In the genomic region with DNA sequence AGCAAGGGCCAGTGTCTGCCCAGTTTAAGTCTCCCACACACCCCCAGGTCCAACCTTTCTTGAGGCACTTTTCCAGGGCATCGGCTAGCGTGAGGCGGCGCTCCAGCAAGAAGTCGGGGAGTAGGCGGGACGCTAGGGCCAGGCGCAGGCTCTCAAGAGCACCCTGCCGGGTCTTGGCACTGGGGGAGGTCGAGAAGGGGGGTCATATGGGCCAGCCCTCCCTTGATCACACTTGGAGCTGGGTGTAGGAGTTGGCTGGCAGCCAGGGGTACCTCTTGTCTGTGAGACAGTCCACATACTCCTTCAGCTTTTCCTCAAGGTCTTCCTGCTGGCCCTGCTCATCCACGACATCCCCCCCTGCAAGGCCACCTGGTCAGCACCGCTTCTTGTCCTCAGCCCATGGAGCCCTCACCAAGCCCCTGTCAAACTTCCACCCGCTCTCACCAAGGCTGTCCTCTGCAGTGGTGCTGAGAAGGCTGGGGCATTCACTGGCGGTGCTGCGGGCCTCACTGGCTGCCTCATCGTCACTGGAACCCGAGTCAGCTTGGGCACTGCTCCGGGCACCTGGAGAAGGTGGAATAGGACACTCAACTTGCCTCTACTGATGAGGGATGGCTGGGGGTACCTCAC, we compare ENCODE assay signal across 15 cellular contexts. TPM values are rescaled to one million over a fixed set of nuclear protein-coding genes. Genes with fewer than 3 reads are reported as not detected.
DNase-seq lines count a peak whose midpoint lies in the region; ATAC-seq, FAIRE-seq and TF ChIP-seq lines count a peak whose summit lies in the region.
"Had no signal": no experiment of that assay in that cellular context is flagged by ENCODE, and none has a peak within 500 bp of the region (broad histone marks: within the 10 kb centered on the region; RNA-seq: fewer than 3 reads in every experiment).

No MANE protein-coding gene starts in this region.

- TF ChIP-seq CTCF in A549 (IDR thresholded peaks at IDR 0.05), result no peak
- no peak for TF ChIP-seq CTCF in WTC11 (IDR thresholded peaks at IDR 0.05)
- TF ChIP-seq CTCF in mesothelial cell of epicardium (IDR thresholded peaks at IDR 0.05; ENCODE audit: unreplicated experiment), result no peak
- TF ChIP-seq CTCF in dorsolateral prefrontal cortex (IDR thresholded peaks at IDR 0.05 in 54 of 56, conservative IDR thresholded peaks at IDR 0.05 in 2 of 56; ENCODE audit: low read depth in 1 of 56, partially characterized antibody in 56 of 56), result no peak

- CTCF ChIA-PET in A549 (lab: Yijun Ruan, JAX), result interaction anchor here (0.7 to 1.5 kb wide), 4 partner anchors 13 to 60 kb away, joined by 3 to 6 read pairs (median 4); partner anchors contain the start of genes CYB561D2 and NPRL2
- CTCF ChIA-PET in CD8-positive, alpha-beta memory T cell (lab: Charles Lee), result interaction anchor here (0.7 to 1.0 kb wide), 2 partner anchors 12 to 13 kb away, joined by 3 read pairs; no protein-coding TSS in a partner anchor
- CTCF ChIA-PET in WTC11 (lab: Charles Lee), result no interaction called here

- TF ChIP-seq EP300 in A549 (IDR thresholded peaks at IDR 0.05), result no peak

- H3K36me3 Mint-ChIP-seq in CD8-positive, alpha-beta memory T cell, result peaks cover 0 to 46% (median 7%) of the 10 kb centered on the region in 3 donors
- H3K36me3 Mint-ChIP-seq in WTC11 (peaks cover 21% of the 10 kb centered on the region), mesothelial cell of epicardium (peaks cover 1% of the 10 kb centered on the region)

- H3K4me3 ChIP-seq in A549 (0 out of 3 replicates have a peak overlapping the region, but pooled peaks have one; percentile 87), dorsolateral prefrontal cortex (no peak overlapping the region)
- no peak overlapping the region for H3K4me3 ChIP-seq in CD8-positive, alpha-beta memory T cell (ENCODE audit: low read length)

- 96% methylated on average over 8 of the region's 18 CpGs for WGBS in A549 (ENCODE audit: missing lambda C conversion rate)

- peak overlapping the region; percentile 81 for H3K4me2 ChIP-seq in A549

- no peak for FAIRE-seq in A549 (lab: Jason Lieb, UNC)
- FAIRE-seq: D721Med had no signal

- no peaks in the 10 kb centered on the region for H3K9me3 Mint-ChIP-seq in CD8-positive, alpha-beta memory T cell
- no peaks in the 10 kb centered on the region for H3K9me3 Mint-ChIP-seq in WTC11
- no peaks in the 10 kb centered on the region for H3K9me3 Mint-ChIP-seq in mesothelial cell of epicardium

- H3K27ac ChIP-seq in A549 (peak overlapping the region in 1 of 2 experiments; percentile 95; a peak in 2 of 6 replicates), dorsolateral prefrontal cortex (no peak overlapping the region)
- no peak overlapping the region for H3K27ac ChIP-seq in CD8-positive, alpha-beta memory T cell (ENCODE audit: low read depth, low read length)
- H3K27ac ChIP-seq: foreskin keratinocyte had no signal

- POLR2A ChIA-PET in A549 (lab: Yijun Ruan, JAX) (no interaction called here), WTC11 (lab: Charles Lee) (no interaction called here)
- POLR2A ChIA-PET in CD8-positive, alpha-beta memory T cell (lab: Charles Lee), result no interaction called here

- no peak for ATAC-seq in A549
- no peak for ATAC-seq in WTC11
- ATAC-seq in HG03196 (IDR thresholded peaks at IDR 0.05; ENCODE audit: unreplicated experiment), result no peak
- ATAC-seq in GM19452 (IDR thresholded peaks at IDR 0.05; ENCODE audit: unreplicated experiment), result no peak
- no peak for ATAC-seq in HG03432 (IDR thresholded peaks at IDR 0.05; ENCODE audit: unreplicated experiment)
- ATAC-seq: foreskin keratinocyte had no signal

- H3K27me3 ChIP-seq in CD8-positive, alpha-beta memory T cell (ENCODE audit: insufficient read depth, low read length, poor library complexity, severe bottlenecking), result no peaks in the 10 kb centered on the region
- no peaks in the 10 kb centered on the region for H3K27me3 ChIP-seq in dorsolateral prefrontal cortex
- H3K27me3 ChIP-seq: foreskin keratinocyte had no signal

- no peaks in the 10 kb centered on the region for H3K27me3 Mint-ChIP-seq in CD8-positive, alpha-beta memory T cell
- H3K27me3 Mint-ChIP-seq in WTC11 (ENCODE audit: low read depth), result no peaks in the 10 kb centered on the region
- no peaks in the 10 kb centered on the region for H3K27me3 Mint-ChIP-seq in mesothelial cell of epicardium (ENCODE audit: low read depth)

- intact Hi-C loops in dorsolateral prefrontal cortex (cut with DNase I), result loop anchor here in 1 of 2 donors (5.0 kb wide), 1 partner anchor 37 kb away; the partner anchor contains the start of gene TUSC2

- H3K4me1 Mint-ChIP-seq in CD8-positive, alpha-beta memory T cell, result peaks cover 13 to 17% (median 16%) of the 10 kb centered on the region in 3 donors
- H3K4me1 Mint-ChIP-seq in WTC11 (peaks cover 12% of the 10 kb centered on the region), mesothelial cell of epicardium (peaks cover 13% of the 10 kb centered on the region)

- H3K9me3 ChIP-seq in A549, result no peaks in the 10 kb centered on the region
- H3K9me3 ChIP-seq in CD8-positive, alpha-beta memory T cell (ENCODE audit: low read length), result no peaks in the 10 kb centered on the region

- DNase-seq in A549 (ENCODE audit: low read depth in 1 of 2, low spot score in 1 of 2), result no peak
- no peak for DNase-seq in CD8-positive, alpha-beta memory T cell
- no peak for DNase-seq in WTC11 (ENCODE audit: low spot score)
- no peak for DNase-seq in mesothelial cell of epicardium (ENCODE audit: low spot score in 2 of 2, unreplicated experiment in 2 of 2)
- DNase-seq in dorsolateral prefrontal cortex, result no peak
- DNase-seq: foreskin keratinocyte; kidney glomerular epithelial cell; nucleus accumbens; stimulated activated CD4-positive, alpha-beta T cell treated with anti-CD3 and anti-CD28 coated beads, Interleukin-1b, Interleukin-23, amount 100 ng/mL, for 48 hours; stimulated activated naive CD4-positive, alpha-beta T cell had no signal

- peaks cover 6% of the 10 kb centered on the region for H3K36me3 ChIP-seq in CD8-positive, alpha-beta memory T cell (ENCODE audit: insufficient read depth, low read length)

- peak overlapping the region in 5 of 7 donors; percentile 20 to 93 (median 55) for H3K4me3 Mint-ChIP-seq in CD8-positive, alpha-beta memory T cell
- H3K4me3 Mint-ChIP-seq in WTC11 (peak overlapping the region; percentile 3; the same call in 1 of the 2 replicates), mesothelial cell of epicardium (peak overlapping the region; percentile 36)

- peaks cover 13% of the 10 kb centered on the region; the same call in 2 of the 3 replicates for H3K4me1 ChIP-seq in A549
- peaks cover 21% of the 10 kb centered on the region for H3K4me1 ChIP-seq in CD8-positive, alpha-beta memory T cell (ENCODE audit: insufficient read depth, low read length)
- H3K4me1 ChIP-seq: foreskin keratinocyte had no signal

- TF ChIP-seq RAD21 in A549 (conservative IDR thresholded peaks at IDR 0.05 in 1 of 2, IDR thresholded peaks at IDR 0.05 in 1 of 2), result no peak

- peak overlapping the region in 1 of 8 donors; percentile 82 for H3K27ac Mint-ChIP-seq in CD8-positive, alpha-beta memory T cell
- H3K27ac Mint-ChIP-seq in WTC11, result no peak overlapping the region
- no peak overlapping the region for H3K27ac Mint-ChIP-seq in mesothelial cell of epicardium

- no peak for TF ChIP-seq POLR2A in A549 (IDR thresholded peaks at IDR 0.05; ENCODE audit: low read length)

RNA-seq across cellular contexts. Expression of gene IFRD2, which starts 2.0 kb away (rescaled TPM):
- polyA plus RNA-seq in A549 (2011; rRNA removed) (42.2 and 44.5 TPM in 2 replicates), A549 (2017; fragmentation: RNase III; extraction: RNeasy Plus Mini Kit Qiagen cat#74134 plus additional on column Dnase treatment) (79.7 to 86.2 TPM (median 80.9 TPM) in 3 replicates)
- 126 and 154 TPM in 2 replicates for polyA plus RNA-seq in A549 (2012; cell fraction: cytosol; rRNA removed)
- polyA plus RNA-seq in A549 (2012; cell fraction: nucleus; rRNA removed), result 245 and 302 TPM in 2 replicates
- 31.4 and 35.3 TPM in 2 replicates for polyA minus RNA-seq in A549 (2011; rRNA and poly(A)+ RNA removed)
- total RNA-seq in CD8-positive, alpha-beta memory T cell, result 100 to 1,000 TPM; 191 to 192 TPM
- polyA plus RNA-seq in CD8-positive, alpha-beta memory T cell, result 66.8 TPM
- total RNA-seq in WTC11 (2021) (63.2 to 92.0 TPM (median 75.6 TPM) in 3 replicates), mesothelial cell of epicardium (40.2 to 47.3 TPM (median 46.9 TPM) in 3 replicates), dorsolateral prefrontal cortex (10 to 100 TPM; 15.0 to 46.2 (median 28.8) TPM)

RNA-seq across cellular contexts. Expression of gene HYAL3, which starts 9.0 kb away (rescaled TPM):
- polyA plus RNA-seq in A549 (2011; rRNA removed) (3.0 and 5.2 TPM in 2 replicates), A549 (2017; fragmentation: RNase III; extraction: RNeasy Plus Mini Kit Qiagen cat#74134 plus additional on column Dnase treatment) (4.8 to 5.4 TPM (median 5.0 TPM) in 3 replicates)
- polyA plus RNA-seq in A549 (2012; cell fraction: cytosol; rRNA removed), result 8.8 and 11.0 TPM in 2 replicates
- 12.8 and 13.3 TPM in 2 replicates for polyA plus RNA-seq in A549 (2012; cell fraction: nucleus; rRNA removed)
- 3.5 and 9.3 TPM in 2 replicates for polyA minus RNA-seq in A549 (2011; rRNA and poly(A)+ RNA removed)
- total RNA-seq in CD8-positive, alpha-beta memory T cell, result 1 to 10 TPM; 7.7 to 8.4 TPM
- polyA plus RNA-seq in CD8-positive, alpha-beta memory T cell, result 3.6 TPM
- total RNA-seq in WTC11 (2021) (2.9 to 3.8 TPM (median 3.2 TPM) in 3 replicates), mesothelial cell of epicardium (2.9 to 3.0 TPM (median 2.9 TPM) in 3 replicates), dorsolateral prefrontal cortex (10 to 100 TPM in 25 of 120 experiments, 1 to 10 TPM in 95; 3.0 to 14.8 (median 8.4) TPM)

RNA-seq across cellular contexts. Expression of gene NAA80, which starts 9.0 kb away (rescaled TPM):
- polyA plus RNA-seq in A549 (2011; rRNA removed), result 3.1 and 4.5 TPM in 2 replicates
- polyA plus RNA-seq in A549 (2012; cell fraction: cytosol; rRNA removed), result 5.4 and 6.3 TPM in 2 replicates
- polyA plus RNA-seq in A549 (2012; cell fraction: nucleus; rRNA removed), result 19.5 and 20.8 TPM in 2 replicates
- 4.5 to 5.4 TPM (median 5.3 TPM) in 3 replicates for polyA plus RNA-seq in A549 (2017; fragmentation: RNase III; extraction: RNeasy Plus Mini Kit Qiagen cat#74134 plus additional on column Dnase treatment)
- 9.5 and 10.2 TPM in 2 replicates for polyA minus RNA-seq in A549 (2011; rRNA and poly(A)+ RNA removed)
- 10 to 100 TPM; 17.3 to 18.3 TPM for total RNA-seq in CD8-positive, alpha-beta memory T cell
- polyA plus RNA-seq in CD8-positive, alpha-beta memory T cell, result 19.3 TPM
- total RNA-seq in WTC11 (2021), result 13.7 to 17.3 TPM (median 13.7 TPM) in 3 replicates
- total RNA-seq in mesothelial cell of epicardium, result 14.5 to 17.3 TPM (median 15.4 TPM) in 3 replicates
- 10 to 100 TPM in 119 of 120 experiments, 1 to 10 TPM in 1; 10.0 to 30.3 (median 19.2) TPM for total RNA-seq in dorsolateral prefrontal cortex

RNA-seq across cellular contexts. Expression of gene LSMEM2, which starts 11.3 kb away (rescaled TPM):
- polyA plus RNA-seq in A549 (2011; rRNA removed), result not detected in 2 replicates
- 0.03 TPM in 1 of 2 replicates, not detected in the other for polyA plus RNA-seq in A549 (2012; cell fraction: cytosol; rRNA removed)
- polyA plus RNA-seq in A549 (2012; cell fraction: nucleus; rRNA removed), result 0.06 and 0.16 TPM in 2 replicates
- 0.09 TPM in 1 of 3 replicates, not detected in the others for polyA plus RNA-seq in A549 (2017; fragmentation: RNase III; extraction: RNeasy Plus Mini Kit Qiagen cat#74134 plus additional on column Dnase treatment)
- not detected in 2 replicates for polyA minus RNA-seq in A549 (2011; rRNA and poly(A)+ RNA removed)
- total RNA-seq in CD8-positive, alpha-beta memory T cell, result not detected
- polyA plus RNA-seq in CD8-positive, alpha-beta memory T cell, result not detected
- total RNA-seq in WTC11 (2021), result 0.41 to 0.60 TPM (median 0.57 TPM) in 3 replicates
- total RNA-seq in mesothelial cell of epicardium, result 0.38 to 0.51 TPM (median 0.50 TPM) in 3 replicates
- total RNA-seq in dorsolateral prefrontal cortex, result 1 to 10 TPM in 95 of 120 experiments, under 1 TPM in 23, not detected in 2; 0.31 to 7.4 (median 1.7) TPM
- total RNA-seq: dermis microvascular lymphatic vessel endothelial cell, foreskin keratinocyte had no signal

RNA-seq across cellular contexts. Expression of gene HYAL1, which starts 13.1 kb away (rescaled TPM):
- polyA plus RNA-seq in A549 (2011; rRNA removed) (1.1 and 1.6 TPM in 2 replicates), A549 (2017; fragmentation: RNase III; extraction: RNeasy Plus Mini Kit Qiagen cat#74134 plus additional on column Dnase treatment) (0.42 to 0.62 TPM (median 0.54 TPM) in 3 replicates)
- polyA plus RNA-seq in A549 (2012; cell fraction: cytosol; rRNA removed), result 1.2 and 1.4 TPM in 2 replicates
- 1.7 and 2.5 TPM in 2 replicates for polyA plus RNA-seq in A549 (2012; cell fraction: nucleus; rRNA removed)
- 1.4 and 3.8 TPM in 2 replicates for polyA minus RNA-seq in A549 (2011; rRNA and poly(A)+ RNA removed)
- total RNA-seq in CD8-positive, alpha-beta memory T cell, result under 1 TPM in 1 of 2 experiments, not detected in 1; 0.13 TPM
- 0.81 TPM for polyA plus RNA-seq in CD8-positive, alpha-beta memory T cell
- total RNA-seq in WTC11 (2021) (3.4 to 3.8 TPM (median 3.5 TPM) in 3 replicates), mesothelial cell of epicardium (2.4 to 3.5 TPM (median 2.7 TPM) in 3 replicates), dorsolateral prefrontal cortex (1 to 10 TPM; 1.1 to 8.1 (median 3.0) TPM)

Comparison
In these comparisons a context has a peak if more than half of its experiments do, and no peak if none do; other contexts are left out.
1. H3K4me3 Mint-ChIP-seq: peak in every context shown above with its lines; median percentile 55 in CD8-positive, alpha-beta memory T cell; 36 in mesothelial cell of epicardium; 3 in WTC11.